Comparison of ENCODE assay signal across 8 cellular contexts in genomic region chr14:106039400-106039799, GRCh38.
A peak's percentile ranks its signal among the peaks of the same experiment; 100 is the strongest.
DNase-seq lines count a peak whose midpoint lies in the region; ATAC-seq and TF ChIP-seq lines count a peak whose summit lies in the region.

No MANE protein-coding gene starts in this region.

- no peak overlapping the region for H3K4me3 Mint-ChIP-seq in activated naive CD4-positive, alpha-beta T cell treated with anti-CD3 and anti-CD28 coated beads, Interleukin-2, amount 10 ng/mL, durations not matched to agents 7 days and 5 days

- H3K36me3 Mint-ChIP-seq in activated naive CD4-positive, alpha-beta T cell treated with anti-CD3 and anti-CD28 coated beads, Interleukin-2, amount 10 ng/mL, durations not matched to agents 7 days and 5 days, result no peaks in the 10 kb centered on the region

- TF ChIP-seq CTCF in GM12865 (IDR thresholded peaks at IDR 0.05; ENCODE audit: insufficient read depth, low read depth, low read length, missing control alignments), result peak; percentile 49

- H3K9me3 Mint-ChIP-seq in activated naive CD4-positive, alpha-beta T cell treated with anti-CD3 and anti-CD28 coated beads, Interleukin-2, amount 10 ng/mL, durations not matched to agents 7 days and 5 days, result no peaks in the 10 kb centered on the region

- H3K4me1 ChIP-seq in SJCRH30, result no peaks in the 10 kb centered on the region

- no peak for ATAC-seq in GM18867 (IDR thresholded peaks at IDR 0.05; ENCODE audit: unreplicated experiment)

- H3K27ac Mint-ChIP-seq in activated naive CD4-positive, alpha-beta T cell treated with anti-CD3 and anti-CD28 coated beads, Interleukin-2, amount 10 ng/mL, durations not matched to agents 7 days and 5 days, result no peak overlapping the region

- H3K4me1 Mint-ChIP-seq in activated naive CD4-positive, alpha-beta T cell treated with anti-CD3 and anti-CD28 coated beads, Interleukin-2, amount 10 ng/mL, durations not matched to agents 7 days and 5 days, result peaks cover 3% of the 10 kb centered on the region

- no peaks in the 10 kb centered on the region for H3K9me3 ChIP-seq in SJCRH30 (replicated peaks)

- DNase-seq in GM12865 (ENCODE audit: low read depth) (peak; percentile 48), SJCRH30 (peak; percentile 28 to 43), mesenteric fat pad (ENCODE audit: low spot score) (no peak), NCI-H2227 treated with DMSO at 0.1 percent for 48 hours (lab: John Stamatoyannopoulos, UW) (no peak), dermis blood vessel endothelial cell (no peak)
- peak; percentile 67 for DNase-seq in activated naive CD4-positive, alpha-beta T cell treated with anti-CD3 and anti-CD28 coated beads, Interleukin-2, amount 10 ng/mL, durations not matched to agents 7 days and 5 days
- peak; percentile 60 to 64 for DNase-seq in stimulated activated CD4-positive, alpha-beta T cell treated with anti-CD3 and anti-CD28 coated beads, Interleukin-4, amount 100 ng/mL, for 4 hours

- peaks cover 4% of the 10 kb centered on the region; the same call in 1 of the 2 replicates for H3K27me3 ChIP-seq in SJCRH30

- peaks cover 23% of the 10 kb centered on the region for H3K27me3 Mint-ChIP-seq in activated naive CD4-positive, alpha-beta T cell treated with anti-CD3 and anti-CD28 coated beads, Interleukin-2, amount 10 ng/mL, durations not matched to agents 7 days and 5 days

- no peak overlapping the region for H3K4me3 ChIP-seq in GM12865 (ENCODE audit: low read depth, low read length)
- H3K4me3 ChIP-seq in SJCRH30, result no peak overlapping the region

- H3K36me3 ChIP-seq in SJCRH30, result no peaks in the 10 kb centered on the region

- H3K27ac ChIP-seq in SJCRH30, result no peak overlapping the region

- CTCF ChIA-PET in activated naive CD4-positive, alpha-beta T cell treated with anti-CD3 and anti-CD28 coated beads, Interleukin-2, amount 10 ng/mL, durations not matched to agents 7 days and 5 days (lab: Charles Lee), result interaction anchor here (0.9 to 2.6 kb wide), 8 partner anchors 11 to 91 kb away, joined by 3 to 8 read pairs (median 4); no protein-coding TSS in a partner anchor

Comparison
In these comparisons a context has a peak if more than half of its experiments do, and no peak if none do; other contexts are left out.
1. DNase-seq: peak in GM12865 (single experiment), SJCRH30 (2 of 2), activated naive CD4-positive, alpha-beta T cell treated with anti-CD3 and anti-CD28 coated beads, Interleukin-2, amount 10 ng/mL, durations not matched to agents 7 days and 5 days (single experiment) and stimulated activated CD4-positive, alpha-beta T cell treated with anti-CD3 and anti-CD28 coated beads, Interleukin-4, amount 100 ng/mL, for 4 hours (2 of 2); none in mesenteric fat pad (single experiment), NCI-H2227 treated with DMSO at 0.1 percent for 48 hours (single experiment) and dermis blood vessel endothelial cell (single experiment).